Comparison of ENCODE assay signal across 9 cellular contexts in the genomic region with DNA sequence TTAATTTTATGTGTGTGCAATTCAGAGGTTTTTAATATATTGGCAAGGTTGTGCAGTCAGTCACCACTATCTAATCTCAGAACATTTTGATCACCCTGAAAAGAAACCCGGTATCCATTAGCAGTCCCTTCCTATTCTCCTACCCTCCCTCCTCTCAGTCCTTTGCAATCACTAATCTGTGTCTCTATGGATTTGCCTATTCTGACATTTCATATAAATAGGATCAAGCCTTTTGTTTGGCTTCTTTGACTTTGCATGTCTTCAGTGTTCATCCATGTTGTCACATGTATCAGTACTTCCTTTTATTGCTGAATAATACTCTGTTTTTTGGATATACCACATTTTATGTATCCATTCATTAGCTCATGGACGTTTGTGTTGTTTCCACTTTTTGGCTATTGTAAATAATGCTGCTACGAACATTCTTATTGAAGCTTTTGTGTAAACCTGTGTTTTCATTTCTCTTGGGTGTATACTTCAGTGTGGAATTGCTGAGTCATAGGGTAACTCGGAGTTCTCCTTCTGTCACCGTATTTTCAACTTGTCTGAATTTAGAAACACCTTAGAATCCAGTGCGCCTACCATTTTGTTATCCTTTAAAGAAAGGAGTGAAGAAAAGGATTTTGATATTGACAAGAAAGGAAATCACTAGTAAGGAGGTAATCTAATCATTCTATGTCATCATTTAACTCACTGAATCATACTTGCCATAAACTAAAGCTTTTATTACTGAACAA. TPM values are rescaled to one million over a fixed set of nuclear protein-coding genes. Genes with fewer than 3 reads are reported as not detected.
DNase-seq lines count a peak whose midpoint lies in the region; ATAC-seq and TF ChIP-seq lines count a peak whose summit lies in the region.
"Had no signal": no experiment of that assay in that cellular context is flagged by ENCODE, and none has a peak within 500 bp of the region (broad histone marks: within the 10 kb centered on the region; RNA-seq: fewer than 3 reads in every experiment).

No MANE protein-coding gene starts in this region.

- H3K4me3 Mint-ChIP-seq in activated CD8-positive, alpha-beta memory T cell treated with anti-CD3 and anti-CD28 coated beads, Interleukin-2, amount 10 ng/mL, durations not matched to agents 7 days and 5 days, result peak overlapping the region; percentile 14

- no peaks in the 10 kb centered on the region for H3K27me3 Mint-ChIP-seq in activated CD8-positive, alpha-beta memory T cell treated with anti-CD3 and anti-CD28 coated beads, Interleukin-2, amount 10 ng/mL, durations not matched to agents 7 days and 5 days

- no peak for ATAC-seq in activated CD8-positive, alpha-beta memory T cell treated with anti-CD3 and anti-CD28 coated beads, Interleukin-2, amount 10 ng/mL, durations not matched to agents 7 days and 5 days
- no peak for ATAC-seq in HG03159 (IDR thresholded peaks at IDR 0.05; ENCODE audit: unreplicated experiment)
- ATAC-seq: Right ventricle myocardium inferior had no signal

- peak overlapping the region; percentile 42 for H3K27ac Mint-ChIP-seq in activated CD8-positive, alpha-beta memory T cell treated with anti-CD3 and anti-CD28 coated beads, Interleukin-2, amount 10 ng/mL, durations not matched to agents 7 days and 5 days

- H3K4me1 Mint-ChIP-seq in activated CD8-positive, alpha-beta memory T cell treated with anti-CD3 and anti-CD28 coated beads, Interleukin-2, amount 10 ng/mL, durations not matched to agents 7 days and 5 days, result peaks cover 39% of the 10 kb centered on the region

- H3K36me3 Mint-ChIP-seq in activated CD8-positive, alpha-beta memory T cell treated with anti-CD3 and anti-CD28 coated beads, Interleukin-2, amount 10 ng/mL, durations not matched to agents 7 days and 5 days, result peaks cover 35% of the 10 kb centered on the region

- in situ Hi-C loops in astrocyte of the spinal cord (cut with HindIII; ENCODE audit: low sequenced_read_pairs), result no loop called here

- H3K4me3 ChIP-seq in NB4 (ENCODE audit: low read depth, low read length) (peak overlapping the region; percentile 94), astrocyte of the spinal cord (ENCODE audit: low read depth, low read length) (no peak overlapping the region)

- TF ChIP-seq POLR2A in NB4 (IDR thresholded peaks at IDR 0.05; ENCODE audit: extremely low read depth, insufficient read length), result no peak

- CTCF ChIA-PET in activated CD8-positive, alpha-beta memory T cell treated with anti-CD3 and anti-CD28 coated beads, Interleukin-2, amount 10 ng/mL, durations not matched to agents 7 days and 5 days (lab: Charles Lee), result interaction anchor here (0.7 to 1.5 kb wide), 3 partner anchors 21 to 68 kb away, joined by 3 to 6 read pairs (median 3); partner anchors contain the start of gene ZNF593

- H3K9me3 Mint-ChIP-seq in activated CD8-positive, alpha-beta memory T cell treated with anti-CD3 and anti-CD28 coated beads, Interleukin-2, amount 10 ng/mL, durations not matched to agents 7 days and 5 days (ENCODE audit: low read depth), result no peaks in the 10 kb centered on the region

- TF ChIP-seq CTCF in NB4 (IDR thresholded peaks at IDR 0.05; ENCODE audit: low read depth, low read length), result no peak
- TF ChIP-seq CTCF in astrocyte of the spinal cord (IDR thresholded peaks at IDR 0.05; ENCODE audit: low read depth, low read length), result no peak

- DNase-seq in activated CD8-positive, alpha-beta memory T cell treated with anti-CD3 and anti-CD28 coated beads, Interleukin-2, amount 10 ng/mL, durations not matched to agents 7 days and 5 days, result no peak
- no peak for DNase-seq in activated CD8-positive, alpha-beta memory T cell treated with anti-CD3 and anti-CD28 coated beads, Interleukin-2, amount 50 U/mL, for 48 hours
- DNase-seq in NB4 (ENCODE audit: low read depth) (peak; percentile 53), astrocyte of the spinal cord (ENCODE audit: low read depth, low spot score) (peak; percentile 58), putamen (ENCODE audit: low spot score) (peak; percentile 45), HuH-7.5 (ENCODE audit: low spot score) (no peak), OCI-M2 (lab: John Stamatoyannopoulos, UW; ENCODE audit: unreplicated experiment) (no peak)

RNA-seq across cellular contexts. Expression of gene CEP85, which starts 3.4 kb away (rescaled TPM):
- total RNA-seq in activated CD8-positive, alpha-beta memory T cell treated with anti-CD3 and anti-CD28 coated beads, Interleukin-2, amount 10 ng/mL, durations not matched to agents 7 days and 5 days, result 10 to 100 TPM; 42.0 to 56.3 TPM

RNA-seq across cellular contexts. Expression of gene SH3BGRL3, which starts 42.5 kb away (rescaled TPM):
- total RNA-seq in activated CD8-positive, alpha-beta memory T cell treated with anti-CD3 and anti-CD28 coated beads, Interleukin-2, amount 10 ng/mL, durations not matched to agents 7 days and 5 days, result 100 to 1,000 TPM; 562 to 632 TPM

RNA-seq across cellular contexts. Expression of gene CATSPER4, which starts 47.0 kb away (rescaled TPM):
- total RNA-seq in activated CD8-positive, alpha-beta memory T cell treated with anti-CD3 and anti-CD28 coated beads, Interleukin-2, amount 10 ng/mL, durations not matched to agents 7 days and 5 days, result under 1 TPM in 1 of 2 experiments, not detected in 1; 0.15 TPM
- total RNA-seq: Right ventricle myocardium inferior had no signal

Comparison
In these comparisons a context has a peak if more than half of its experiments do, and no peak if none do; other contexts are left out.
1. DNase-seq: peak in NB4 (single experiment), astrocyte of the spinal cord (single experiment) and putamen (single experiment); none in activated CD8-positive, alpha-beta memory T cell treated with anti-CD3 and anti-CD28 coated beads, Interleukin-2, amount 10 ng/mL, durations not matched to agents 7 days and 5 days (single experiment), activated CD8-positive, alpha-beta memory T cell treated with anti-CD3 and anti-CD28 coated beads, Interleukin-2, amount 50 U/mL, for 48 hours (single experiment), HuH-7.5 (single experiment) and OCI-M2 (single experiment).